Comparison of ENCODE assay signal across 21 cellular contexts in the genomic region with DNA sequence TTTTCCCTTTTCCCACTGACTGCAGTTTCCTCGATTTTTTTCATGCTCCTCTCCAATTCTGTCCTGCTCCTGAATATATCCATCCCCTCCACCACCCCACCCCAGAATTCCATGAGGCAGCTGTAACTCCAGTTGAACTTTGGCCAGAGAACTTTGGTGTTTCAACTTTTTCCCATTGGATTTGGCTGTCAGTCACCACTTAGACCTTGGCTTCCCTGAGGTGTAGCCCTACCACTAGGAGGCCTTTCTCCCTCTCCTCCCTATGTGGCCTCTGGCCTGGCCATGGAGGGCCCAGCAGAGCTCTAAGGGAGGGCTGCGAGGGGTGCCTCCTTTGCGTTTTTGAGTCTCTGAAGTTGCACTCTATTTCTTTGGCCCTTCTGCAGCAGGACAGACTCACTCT.
DNase-seq lines count a peak whose midpoint lies in the region; ATAC-seq and TF ChIP-seq lines count a peak whose summit lies in the region.
"Had no signal": no experiment of that assay in that cellular context is flagged by ENCODE, and none has a peak within 500 bp of the region (broad histone marks: within the 10 kb centered on the region; RNA-seq: fewer than 3 reads in every experiment).

No MANE protein-coding gene starts in this region.

- CTCF ChIA-PET in AG04450 (lab: Charles Lee) = interaction anchor here (1.3 kb wide), 1 partner anchor 633 kb away, joined by 3 read pairs; no protein-coding TSS in a partner anchor

- H3K27me3 ChIP-seq in AG04450 (ENCODE audit: control insufficient read depth, insufficient read depth, low read length) (no peaks in the 10 kb centered on the region), colonic mucosa (no peaks in the 10 kb centered on the region), liver (ENCODE audit: control insufficient read depth in 4 of 4, insufficient read depth in 4 of 4, low read length in 3 of 4) (no peaks in the 10 kb centered on the region)
- H3K27me3 ChIP-seq: suprapubic skin had no signal

- no peaks in the 10 kb centered on the region for H3K36me3 ChIP-seq in colonic mucosa
- no peaks in the 10 kb centered on the region for H3K36me3 ChIP-seq in liver (ENCODE audit: control insufficient read depth in 4 of 4, insufficient read depth in 3 of 4, low read depth in 1 of 4, low read length in 3 of 4)
- H3K36me3 ChIP-seq: suprapubic skin had no signal

- no peak overlapping the region for H3K4me3 ChIP-seq in AG04450 (ENCODE audit: low read depth, low read length)
- H3K4me3 ChIP-seq in HFF-Myc (replicated peaks; ENCODE audit: low read depth, low read length) = no peak overlapping the region
- H3K4me3 ChIP-seq in colonic mucosa = no peak overlapping the region
- H3K4me3 ChIP-seq in liver (ENCODE audit: low read depth in 1 of 3, low read length in 3 of 3) = no peak overlapping the region
- H3K4me3 ChIP-seq: suprapubic skin had no signal

- ATAC-seq in GM18867 (IDR thresholded peaks at IDR 0.05; ENCODE audit: unreplicated experiment) (no peak), GM19324 (IDR thresholded peaks at IDR 0.05; ENCODE audit: low FRiP score, unreplicated experiment) (no peak), GM18505 (IDR thresholded peaks at IDR 0.05; ENCODE audit: unreplicated experiment) (no peak)

- peak; percentile 66 to 71 for TF ChIP-seq RAD21 in liver (IDR thresholded peaks at IDR 0.05)

- 87% methylated on average over 3 of the region's 3 CpGs for WGBS in liver

- no peak for TF ChIP-seq POLR2A in GM18505 (IDR thresholded peaks at IDR 0.05; ENCODE audit: borderline replicate concordance, extremely low read depth, insufficient read depth, insufficient read length)

- H3K9me3 ChIP-seq in AG04450 (ENCODE audit: control insufficient read depth, insufficient read depth, low read length) = no peaks in the 10 kb centered on the region
- no peaks in the 10 kb centered on the region for H3K9me3 ChIP-seq in colonic mucosa
- H3K9me3 ChIP-seq in liver (ENCODE audit: control insufficient read depth in 4 of 4, low read length in 3 of 4) = no peaks in the 10 kb centered on the region
- H3K9me3 ChIP-seq: suprapubic skin had no signal

- no peak for DNase-seq in AG04450 (ENCODE audit: low read depth, low spot score)
- no peak for DNase-seq in HFF-Myc (ENCODE audit: extremely low read depth, low read depth)
- peak; percentile 22 for DNase-seq in colonic mucosa
- no peak for DNase-seq in stimulated activated CD4-positive, alpha-beta T cell treated with anti-CD3 and anti-CD28 coated beads, Interleukin-4, amount 100 ng/mL, for 1 hour
- DNase-seq: activated effector memory CD4-positive, alpha-beta T cell treated with anti-CD3 and anti-CD28 coated beads, Interleukin-2, amount 50 U/mL, for 16 hours; amygdala; cerebellar nuclear complex; foreskin melanocyte; Kasumi-1; mesenchymal stem cell; NCI-H1417; NK-92 treated with Interleukin-12 subunit alpha and Interleukin-12 subunit beta, amount 100 ng/mL, for 24 hours; stimulated activated CD4-positive, alpha-beta T cell treated with anti-CD3 and anti-CD28 coated beads, Interleukin-4, amount 100 ng/mL, for 24 hours; stimulated activated CD8-positive, alpha-beta memory T cell treated with anti-CD3 and anti-CD28 coated beads, Interleukin-4, amount 100 ng/mL, for 48 hours had no signal

- H3K4me1 ChIP-seq in colonic mucosa (no peaks in the 10 kb centered on the region), liver (ENCODE audit: control insufficient read depth in 4 of 4, insufficient read depth in 4 of 4, low read length in 3 of 4) (peaks cover 0 to 4% (median 0%) of the 10 kb centered on the region in 4 donors)

- intact Hi-C loops in colonic mucosa (cut with DNase I) = no loop called here

- H3K9ac ChIP-seq in colonic mucosa (ENCODE audit: low read depth in 2 of 2, low read length in 2 of 2) (no peak overlapping the region), liver (ENCODE audit: low read depth in 1 of 2, low read length in 2 of 2) (no peak overlapping the region)

- POLR2A ChIA-PET in AG04450 (lab: Yijun Ruan, JAX) = no interaction called here

- H3K27ac ChIP-seq in AG04450 (ENCODE audit: low read depth, low read length) (no peak overlapping the region), colonic mucosa (no peak overlapping the region), liver (ENCODE audit: low read depth in 1 of 2, low read length in 2 of 2) (no peak overlapping the region)
- H3K27ac ChIP-seq: HL-60, RWPE1, suprapubic skin had no signal

- TF ChIP-seq CTCF in AG04450 (IDR thresholded peaks at IDR 0.05; ENCODE audit: low read depth, low read length) (0 out of 2 replicates have a peak, but pooled peaks have one; percentile 5), HFF-Myc (IDR thresholded peaks at IDR 0.05; ENCODE audit: low read depth, low read length, missing control alignments) (peak; percentile 27), colonic mucosa (IDR thresholded peaks at IDR 0.05) (no peak), liver (IDR thresholded peaks at IDR 0.05; ENCODE audit: low read depth, low read length, missing input control) (no peak)

TF ChIP-seq in liver, 16 proteins besides CTCF, POLR2A, EP300 and RAD21:
- TF ChIP-seq FOXA1 (IDR thresholded peaks at IDR 0.05) (no peak), RXRA (IDR thresholded peaks at IDR 0.05) (peak; percentile 19 to 44), MAX (IDR thresholded peaks at IDR 0.05) (no peak), TAF1 (conservative IDR thresholded peaks at IDR 0.05) (no peak), GABPA (IDR thresholded peaks at IDR 0.05 in 1 of 2, conservative IDR thresholded peaks at IDR 0.05 in 1 of 2) (no peak), JUND (IDR thresholded peaks at IDR 0.05) (peak in 1 of 2 donors; percentile 13), YY1 (IDR thresholded peaks at IDR 0.05) (no peak), HNF4A (conservative IDR thresholded peaks at IDR 0.05) (peak; percentile 80 to 85), FOXA2 (IDR thresholded peaks at IDR 0.05) (no peak), NR2F2 (IDR thresholded peaks at IDR 0.05) (no peak), ZBTB33 (IDR thresholded peaks at IDR 0.05) (no peak), HNF4G (IDR thresholded peaks at IDR 0.05) (peak; percentile 43), SP1 (IDR thresholded peaks at IDR 0.05) (peak; percentile 21), EGR1 (IDR thresholded peaks at IDR 0.05; ENCODE audit: low read depth in 2 of 2) (no peak), REST (IDR thresholded peaks at IDR 0.05) (no peak)
- TF ChIP-seq, protein P1, sequence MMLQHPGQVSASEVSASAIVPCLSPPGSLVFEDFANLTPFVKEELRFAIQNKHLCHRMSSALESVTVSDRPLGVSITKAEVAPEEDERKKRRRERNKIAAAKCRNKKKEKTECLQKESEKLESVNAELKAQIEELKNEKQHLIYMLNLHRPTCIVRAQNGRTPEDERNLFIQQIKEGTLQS (IDR thresholded peaks at IDR 0.05) = no peak

Comparison
In these comparisons a context has a peak if more than half of its experiments do, and no peak if none do; other contexts are left out.
1. CTCF ChIP-seq: peak in AG04450 (single experiment) and HFF-Myc (single experiment); none in colonic mucosa (single experiment) and liver (single experiment).